Comparison of ENCODE assay signal across 19 cellular contexts in the genomic region with DNA sequence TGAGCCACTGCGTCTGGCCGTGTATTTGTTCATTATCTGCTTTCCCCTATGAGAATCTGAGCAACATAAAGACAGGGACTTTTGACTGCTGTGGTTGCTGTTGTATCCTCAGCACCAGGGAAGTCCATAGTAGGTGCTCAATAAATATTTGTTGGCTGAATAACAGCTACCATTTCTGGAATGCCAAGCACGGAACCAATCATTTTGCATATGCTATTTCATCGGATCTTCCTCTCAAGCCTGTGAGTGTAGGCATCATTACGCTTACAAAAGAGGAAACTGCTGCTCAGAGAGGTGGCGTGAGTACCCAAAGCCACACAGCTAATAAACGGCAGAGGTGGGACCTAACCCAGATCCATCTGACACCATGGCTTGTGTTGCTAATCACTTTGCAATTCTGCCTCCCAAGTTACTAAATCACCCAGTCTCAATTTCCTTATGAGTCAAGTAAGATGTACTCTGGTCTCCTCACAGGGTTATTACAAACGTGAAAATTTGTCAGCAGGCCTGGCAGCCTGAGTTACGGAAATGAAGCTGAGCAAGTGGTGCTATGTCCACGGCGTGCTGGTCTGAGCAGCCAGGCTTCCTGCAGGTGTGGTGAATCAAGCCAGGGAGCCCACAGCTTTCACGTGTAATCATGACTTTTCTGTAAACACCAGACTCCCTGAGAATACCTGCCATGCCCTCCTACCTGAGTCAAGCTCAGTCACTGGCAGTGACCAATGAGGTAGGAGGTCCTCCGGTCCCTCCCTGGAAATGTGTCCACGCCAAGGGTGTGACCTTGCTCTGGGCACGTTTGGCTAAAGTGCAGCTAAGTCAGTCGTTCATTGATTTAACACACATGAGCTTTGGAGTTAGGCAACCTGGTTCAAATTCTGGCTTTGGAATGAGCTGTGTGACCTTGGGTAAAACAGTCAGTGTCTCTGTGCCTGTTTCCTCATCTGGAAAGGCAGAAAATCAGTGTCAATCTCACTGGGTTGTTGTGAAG. TPM values are rescaled to one million over a fixed set of nuclear protein-coding genes. Genes with fewer than 3 reads are reported as not detected.
DNase-seq lines count a peak whose midpoint lies in the region; ATAC-seq and TF ChIP-seq lines count a peak whose summit lies in the region.
"Had no signal": no experiment of that assay in that cellular context is flagged by ENCODE, and none has a peak within 500 bp of the region (broad histone marks: within the 10 kb centered on the region; RNA-seq: fewer than 3 reads in every experiment).

No MANE protein-coding gene starts in this region.

- H4K8ac ChIP-seq in neuronal stem cell (ENCODE audit: low read depth, low read length): no peak overlapping the region

- H4K91ac ChIP-seq in neuronal stem cell (ENCODE audit: low read depth, low read length, poor library complexity): no peak overlapping the region

- peak overlapping the region; percentile 50 for H3K27ac ChIP-seq in RWPE1
- peak overlapping the region; percentile 54 to 95 (median 66) for H3K27ac ChIP-seq in esophagus squamous epithelium
- no peak overlapping the region for H3K27ac ChIP-seq in neuronal stem cell (replicated peaks; ENCODE audit: low read length)
- H3K27ac ChIP-seq: esophagus muscularis mucosa had no signal

- no peak overlapping the region for H3K4ac ChIP-seq in neuronal stem cell (ENCODE audit: low read length)

- no peak overlapping the region for H2AK5ac ChIP-seq in neuronal stem cell (ENCODE audit: low read depth, low read length)

- H3K4me3 ChIP-seq in GM12865 (ENCODE audit: low read depth, low read length) (no peak overlapping the region), esophagus squamous epithelium (no peak overlapping the region), neuronal stem cell (ENCODE audit: low read length in 2 of 2) (no peak overlapping the region)
- H3K4me3 ChIP-seq: esophagus muscularis mucosa had no signal

- TF ChIP-seq CTCF in GM12865 (IDR thresholded peaks at IDR 0.05; ENCODE audit: insufficient read depth, low read depth, low read length, missing control alignments): no peak
- no peak for TF ChIP-seq CTCF in RWPE1 (conservative IDR thresholded peaks at IDR 0.05; ENCODE audit: low read depth)
- TF ChIP-seq CTCF in esophagus squamous epithelium (IDR thresholded peaks at IDR 0.05): no peak

- WGBS in esophagus squamous epithelium, 2 donors: 55 to 77% methylated on average over 12 to 14 of the region's 16 CpGs
- no CpG with 5 or more reads among the region's 16 CpGs for WGBS in neuronal stem cell (ENCODE audit: extremely low coverage in 2 of 2, insufficient read length in 2 of 2, insufficient replicate concordance in 1 of 2), 2 donors

- no peak overlapping the region for H3K14ac ChIP-seq in neuronal stem cell (ENCODE audit: low read length)

- H3K27me3 ChIP-seq in esophagus squamous epithelium (no peaks in the 10 kb centered on the region), neuronal stem cell (ENCODE audit: control insufficient read depth in 3 of 3, insufficient read depth in 3 of 3, low read depth in 1 of 3, low read length in 3 of 3) (peaks cover 0 to 2% (median 0%) of the 10 kb centered on the region in 3 experiments)
- H3K27me3 ChIP-seq: esophagus muscularis mucosa had no signal

- H3K9me3 ChIP-seq in esophagus squamous epithelium: no peaks in the 10 kb centered on the region
- H3K9me3 ChIP-seq in neuronal stem cell (replicated peaks in 1 of 2; ENCODE audit: control insufficient read depth in 2 of 2, insufficient read depth in 1 of 2, low read depth in 1 of 2, low read length in 2 of 2): no peaks in the 10 kb centered on the region
- H3K9me3 ChIP-seq: esophagus muscularis mucosa had no signal

- CTCF ChIA-PET in RWPE1 (lab: Yijun Ruan, JAX): no interaction called here

- no peak for TF ChIP-seq POLR2A in esophagus squamous epithelium (IDR thresholded peaks at IDR 0.05)

- DNase-seq in GM12865 (ENCODE audit: low read depth) (peak; percentile 46), RWPE1 (ENCODE audit: low spot score) (peak; percentile 48), esophagus squamous epithelium (lab: John Stamatoyannopoulos, UW) (no peak), neuronal stem cell (ENCODE audit: low spot score) (no peak), D341Med (ENCODE audit: low spot score) (no peak), KG1 (lab: John Stamatoyannopoulos, UW) (no peak), COLO829 (ENCODE audit: low spot score) (no peak)
- DNase-seq: activated T-cell treated with anti-CD3 and anti-CD28 coated beads for 4 hours; CD4-positive, alpha-beta T cell; DND-41; head of caudate nucleus; immature natural killer cell; NCI-H1048; NCI-H2107; NCI-H69; RPMI8226 had no signal

- H2BK120ac ChIP-seq in neuronal stem cell (ENCODE audit: low read depth, low read length): no peak overlapping the region

- no peak overlapping the region for H3K18ac ChIP-seq in neuronal stem cell (ENCODE audit: low read length)

- H3K36me3 ChIP-seq in esophagus squamous epithelium (no peaks in the 10 kb centered on the region), neuronal stem cell (replicated peaks in 1 of 2; ENCODE audit: control insufficient read depth in 2 of 2, insufficient read depth in 2 of 2, low read length in 2 of 2) (no peaks in the 10 kb centered on the region)
- H3K36me3 ChIP-seq: esophagus muscularis mucosa had no signal

- POLR2A ChIA-PET in RWPE1 (lab: Yijun Ruan, JAX; ENCODE audit: low non-redundant PET): interaction anchor here (0.6 kb wide), 1 partner anchor 600 kb away, joined by 3 read pairs; no protein-coding TSS in a partner anchor

- no peak overlapping the region for H2BK5ac ChIP-seq in neuronal stem cell (ENCODE audit: low read length)

- no peak overlapping the region for H3K9ac ChIP-seq in neuronal stem cell (ENCODE audit: low read depth, low read length, poor library complexity)

- intact Hi-C loops in esophagus squamous epithelium (cut with DNase I): no loop called here

- no peak for ATAC-seq in GM19035 (IDR thresholded peaks at IDR 0.05; ENCODE audit: unreplicated experiment)

- no peak overlapping the region for H2BK15ac ChIP-seq in neuronal stem cell (ENCODE audit: low read length)

- H2AFZ ChIP-seq in neuronal stem cell (ENCODE audit: low read length): no peak overlapping the region

- no peaks in the 10 kb centered on the region for H3K79me1 ChIP-seq in neuronal stem cell (ENCODE audit: low read depth, low read length)

- H2BK12ac ChIP-seq in neuronal stem cell (ENCODE audit: low read length): peak overlapping the region; percentile 14

- H3K4me1 ChIP-seq in esophagus squamous epithelium: peaks cover 0 to 61% (median 3%) of the 10 kb centered on the region in 3 donors
- H3K4me1 ChIP-seq in neuronal stem cell (ENCODE audit: control insufficient read depth in 2 of 2, insufficient read depth in 1 of 2, low read depth in 1 of 2, low read length in 2 of 2): peaks cover 0 to 7% of the 10 kb centered on the region in 2 donors

- no peak overlapping the region for H3K4me2 ChIP-seq in neuronal stem cell (ENCODE audit: insufficient read depth, low read length, poor library complexity, severe bottlenecking)

- H3K23ac ChIP-seq in neuronal stem cell (ENCODE audit: low read depth, low read length, poor library complexity): no peak overlapping the region

RNA-seq across cellular contexts. Expression of gene RHCE, which starts 4.8 kb away (rescaled TPM):
- under 1 TPM in 2 of 4 donors, not detected in 2; 0.27 to 0.38 TPM for total RNA-seq in esophagus squamous epithelium
- 0.70 TPM for polyA plus RNA-seq in neuronal stem cell (2013, experiment 1 of 2)
- 0.54 TPM for polyA plus RNA-seq in neuronal stem cell (2013, experiment 2 of 2)
- total RNA-seq: neural crest cell had no signal
- polyA plus RNA-seq: immature natural killer cell had no signal

RNA-seq across cellular contexts. Expression of gene MACO1, which starts 5.3 kb away (rescaled TPM):
- 10 to 100 TPM; 14.4 to 18.8 (median 14.9) TPM for total RNA-seq in esophagus squamous epithelium
- 14.5 TPM for polyA plus RNA-seq in neuronal stem cell (2013, experiment 1 of 2)
- polyA plus RNA-seq in neuronal stem cell (2013, experiment 2 of 2): 16.1 TPM

Comparison
In these comparisons a context has a peak if more than half of its experiments do, and no peak if none do; other contexts are left out.
1. DNase-seq: peak in GM12865 (single experiment) and RWPE1 (single experiment); none in esophagus squamous epithelium (single experiment), neuronal stem cell (single experiment), D341Med (single experiment), KG1 (single experiment) and COLO829 (single experiment).